8 cellular contexts compared by ENCODE assay signal in the genomic region with DNA sequence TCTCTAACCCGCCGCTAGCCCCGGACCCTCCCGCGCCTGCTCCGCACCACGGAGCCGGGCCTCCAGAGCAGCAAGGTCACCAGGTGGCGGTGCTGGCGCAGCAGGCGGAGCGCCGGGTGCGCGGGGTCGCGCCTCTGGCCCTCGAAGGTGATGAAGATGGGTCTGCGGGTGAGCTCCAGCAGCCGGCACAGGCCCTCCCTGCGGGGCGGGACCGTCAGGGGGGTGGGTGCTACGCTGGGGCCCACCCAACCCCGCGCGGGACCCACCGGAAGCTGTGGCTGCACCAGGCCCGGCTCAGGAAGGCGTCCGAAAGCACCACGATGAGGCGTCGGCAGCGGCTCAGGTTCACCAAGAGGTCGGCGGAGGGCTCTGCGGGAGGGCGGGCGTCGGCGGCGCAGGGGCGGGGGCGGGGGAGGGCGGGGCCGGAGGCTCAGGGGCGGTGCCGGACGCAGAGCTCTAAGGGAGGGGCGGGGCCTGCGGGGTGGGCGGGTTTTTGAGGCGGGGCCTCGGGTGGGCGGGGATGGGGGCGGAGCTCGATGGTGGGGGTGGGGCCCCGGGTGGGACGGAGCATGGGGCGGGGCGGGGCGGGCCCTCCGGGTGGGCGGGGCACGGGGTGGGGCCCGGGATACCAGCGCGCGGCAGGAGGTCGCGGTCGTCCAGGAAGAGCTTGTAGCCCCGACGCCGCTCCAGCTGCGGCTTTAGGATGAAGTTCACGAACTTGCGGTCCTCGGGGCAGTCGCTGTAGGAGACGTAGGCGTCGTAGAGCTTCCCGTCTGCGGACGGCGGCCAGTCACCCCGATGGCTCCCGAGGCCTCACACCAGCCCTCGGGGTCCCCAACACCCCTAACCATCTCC. TPM values are rescaled to one million over a fixed set of nuclear protein-coding genes. Genes with fewer than 3 reads are reported as not detected.
DNase-seq lines count a peak whose midpoint lies in the region; ATAC-seq and TF ChIP-seq lines count a peak whose summit lies in the region.

No MANE protein-coding gene starts in this region.

- ATAC-seq in GM18519 (IDR thresholded peaks at IDR 0.05; ENCODE audit: low FRiP score, unreplicated experiment) (peak; percentile 44), HG03060 (IDR thresholded peaks at IDR 0.05; ENCODE audit: low read depth, unreplicated experiment) (peak; percentile 48)
- peak; percentile 89 to 93 for ATAC-seq in activated T-cell treated with anti-CD3 and anti-CD28 coated beads, Interleukin-2, amount 50 U/mL, for 4 hours

- no peaks in the 10 kb centered on the region for H3K9me2 ChIP-seq in OCI-LY7 (ENCODE audit: insufficient read depth, low read length)

- POLR2A ChIA-PET in OCI-LY7 (lab: Charles Lee), result interaction anchor here (0.5 to 1.3 kb wide), 10 partner anchors 19 to 200 kb away, joined by 3 to 10 read pairs (median 3); a partner anchor contains a TSS

- peak; percentile 62 for TF ChIP-seq CTCF in OCI-LY7 (conservative IDR thresholded peaks at IDR 0.05; ENCODE audit: low read length)
- no peak for TF ChIP-seq CTCF in nephron progenitor cell (IDR thresholded peaks at IDR 0.05)

- peak; percentile 94 for DNase-seq in OCI-LY7 (ENCODE audit: low spot score)
- peak; percentile 77 for DNase-seq in activated T-cell treated with anti-CD3 and anti-CD28 coated beads, Interleukin-2, amount 50 U/mL, for 4 hours
- peak; percentile 38 for DNase-seq in fibroblast of peridontal ligament (ENCODE audit: extremely low read depth)
- DNase-seq in nephron progenitor cell, result peak; percentile 79
- DNase-seq in A172 (ENCODE audit: low spot score), result no peak

- H3K36me3 Mint-ChIP-seq in activated T-cell treated with anti-CD3 and anti-CD28 coated beads, Interleukin-2, amount 50 U/mL, for 4 hours (ENCODE audit: insufficient read depth), result no peaks in the 10 kb centered on the region
- H3K36me3 Mint-ChIP-seq in nephron progenitor cell (ENCODE audit: low read depth), result no peaks in the 10 kb centered on the region

- peaks cover 11% of the 10 kb centered on the region for H3K4me1 ChIP-seq in OCI-LY7 (ENCODE audit: insufficient read depth, low read length, poor library complexity, severe bottlenecking)
- H3K4me1 ChIP-seq in stomach smooth muscle (ENCODE audit: control insufficient read depth, insufficient read depth, low read length), result peaks cover 15% of the 10 kb centered on the region

- no peak overlapping the region for H3K27ac Mint-ChIP-seq in nephron progenitor cell

- no peaks in the 10 kb centered on the region for H3K27me3 Mint-ChIP-seq in activated T-cell treated with anti-CD3 and anti-CD28 coated beads, Interleukin-2, amount 50 U/mL, for 4 hours (ENCODE audit: low read depth)
- H3K27me3 Mint-ChIP-seq in nephron progenitor cell (ENCODE audit: low read depth, poor library complexity), result peaks cover 6% of the 10 kb centered on the region

- CTCF ChIA-PET in OCI-LY7 (lab: Charles Lee; ENCODE audit: unreplicated experiment), result interaction anchor here (0.6 to 2.0 kb wide), 5 partner anchors 24 to 138 kb away, joined by 3 to 14 read pairs (median 5); a partner anchor contains a TSS

- H3K9ac ChIP-seq in stomach smooth muscle (ENCODE audit: low read length in 2 of 2), result peak overlapping the region in 1 of 2 donors; percentile 55

- H3K27me3 ChIP-seq in stomach smooth muscle (ENCODE audit: control insufficient read depth in 1 of 2, insufficient read depth in 2 of 2, low read length in 2 of 2), result peaks cover 0 to 4% of the 10 kb centered on the region in 2 donors

- H3K9me3 ChIP-seq in OCI-LY7 (ENCODE audit: low read length) (no peaks in the 10 kb centered on the region), stomach smooth muscle (ENCODE audit: control insufficient read depth in 2 of 2, low read length in 2 of 2) (no peaks in the 10 kb centered on the region)

- H3K4me1 Mint-ChIP-seq in activated T-cell treated with anti-CD3 and anti-CD28 coated beads, Interleukin-2, amount 50 U/mL, for 4 hours (ENCODE audit: low read depth), result peaks cover 9% of the 10 kb centered on the region
- peaks cover 7% of the 10 kb centered on the region for H3K4me1 Mint-ChIP-seq in nephron progenitor cell

- H3K36me3 ChIP-seq in OCI-LY7 (ENCODE audit: insufficient read depth, low read length), result no peaks in the 10 kb centered on the region
- no peaks in the 10 kb centered on the region for H3K36me3 ChIP-seq in stomach smooth muscle (ENCODE audit: control insufficient read depth in 2 of 2, insufficient read depth in 2 of 2, low read length in 2 of 2)

- H3K9me3 Mint-ChIP-seq in activated T-cell treated with anti-CD3 and anti-CD28 coated beads, Interleukin-2, amount 50 U/mL, for 4 hours, result no peaks in the 10 kb centered on the region
- H3K9me3 Mint-ChIP-seq in nephron progenitor cell, result no peaks in the 10 kb centered on the region

- H3K79me2 ChIP-seq in OCI-LY7 (ENCODE audit: insufficient read depth, low read depth, low read length), result no peaks in the 10 kb centered on the region

- H3K27ac ChIP-seq in OCI-LY7 (ENCODE audit: low read depth, low read length, poor library complexity, severe bottlenecking) (peak overlapping the region; percentile 74), stomach smooth muscle (ENCODE audit: low read length) (no peak overlapping the region)

- no peaks in the 10 kb centered on the region for H4K20me1 ChIP-seq in OCI-LY7 (ENCODE audit: insufficient read depth, low read length)

- no TSS peak for BruUV-seq in OCI-LY7 (replicated peaks; lab: Mats Ljungman, UMichigan)

- H3K4me3 Mint-ChIP-seq in activated T-cell treated with anti-CD3 and anti-CD28 coated beads, Interleukin-2, amount 50 U/mL, for 4 hours, result peak overlapping the region; percentile 24
- peak overlapping the region; percentile 30 for H3K4me3 Mint-ChIP-seq in nephron progenitor cell

- H2AFZ ChIP-seq in OCI-LY7 (ENCODE audit: low read length), result peak overlapping the region; percentile 81; the same call in 1 of the 2 replicates

- H3K4me2 ChIP-seq in OCI-LY7 (ENCODE audit: low read length), result peak overlapping the region; percentile 95

- H3K4me3 ChIP-seq in OCI-LY7 (ENCODE audit: low read depth, low read length, poor library complexity, severe bottlenecking) (peak overlapping the region; percentile 73), stomach smooth muscle (ENCODE audit: low read length in 2 of 2) (peak overlapping the region; percentile 62 to 78)

- intact Hi-C loops in OCI-LY7 (cut with micrococcal nuclease; ENCODE audit: unreplicated experiment), result loop anchor here (1.0 to 5.0 kb wide), 2 partner anchors 41 to 100 kb away; a partner anchor contains a TSS

RNA-seq across cellular contexts. Expression of a gene that starts 7.8 kb away (rescaled TPM):
- total RNA-seq in OCI-LY7 (2014; rRNA removed; shearing (Covaris generic)), result 36.9 and 57.2 TPM in 2 replicates
- 25.3 and 29.2 TPM in 2 replicates for total RNA-seq in OCI-LY7 (2022)
- total RNA-seq in activated T-cell treated with anti-CD3 and anti-CD28 coated beads, Interleukin-2, amount 50 U/mL, for 4 hours, result 10 to 100 TPM; 26.7 to 29.3 (median 29.2) TPM
- total RNA-seq in A172 (2014; rRNA removed; shearing (Covaris generic)), result 3.8 and 3.9 TPM in 2 replicates

RNA-seq across cellular contexts. Expression of a gene that starts 13.0 kb away (rescaled TPM):
- not detected in 2 replicates for total RNA-seq in OCI-LY7 (2014; rRNA removed; shearing (Covaris generic))
- not detected in 2 replicates for total RNA-seq in OCI-LY7 (2022)
- under 1 TPM; 0.11 to 0.40 (median 0.16) TPM for total RNA-seq in activated T-cell treated with anti-CD3 and anti-CD28 coated beads, Interleukin-2, amount 50 U/mL, for 4 hours
- total RNA-seq in A172 (2014; rRNA removed; shearing (Covaris generic)), result 39.8 and 44.0 TPM in 2 replicates

RNA-seq across cellular contexts. Expression of a gene that starts 34.8 kb away (rescaled TPM):
- total RNA-seq in OCI-LY7 (2014; rRNA removed; shearing (Covaris generic)), result 22.2 and 25.7 TPM in 2 replicates
- 27.6 and 28.2 TPM in 2 replicates for total RNA-seq in OCI-LY7 (2022)
- total RNA-seq in activated T-cell treated with anti-CD3 and anti-CD28 coated beads, Interleukin-2, amount 50 U/mL, for 4 hours, result 10 to 100 TPM; 16.5 to 21.7 (median 20.4) TPM
- 0.19 TPM in 1 of 2 replicates, not detected in the other for total RNA-seq in A172 (2014; rRNA removed; shearing (Covaris generic))

RNA-seq across cellular contexts. Expression of a gene that starts 37.7 kb away (rescaled TPM):
- total RNA-seq in OCI-LY7 (2014; rRNA removed; shearing (Covaris generic)), result not detected in 2 replicates
- not detected in 2 replicates for total RNA-seq in OCI-LY7 (2022)
- 1 to 10 TPM; 3.8 to 6.1 (median 5.5) TPM for total RNA-seq in activated T-cell treated with anti-CD3 and anti-CD28 coated beads, Interleukin-2, amount 50 U/mL, for 4 hours
- total RNA-seq in A172 (2014; rRNA removed; shearing (Covaris generic)), result 27.9 and 40.8 TPM in 2 replicates

RNA-seq across cellular contexts. Expression of a gene that starts 43.1 kb away (rescaled TPM):
- 19.6 and 27.8 TPM in 2 replicates for total RNA-seq in OCI-LY7 (2014; rRNA removed; shearing (Covaris generic))
- 30.3 and 32.7 TPM in 2 replicates for total RNA-seq in OCI-LY7 (2022)
- total RNA-seq in activated T-cell treated with anti-CD3 and anti-CD28 coated beads, Interleukin-2, amount 50 U/mL, for 4 hours, result 10 to 100 TPM; 25.7 to 30.9 (median 29.1) TPM
- total RNA-seq in A172 (2014; rRNA removed; shearing (Covaris generic)), result 29.7 and 30.4 TPM in 2 replicates

Comparison
In these comparisons a context has a peak if more than half of its experiments do, and no peak if none do; other contexts are left out.
1. RNA of a gene that starts 13.0 kb away (total RNA-seq): 39.8 to 44.0 TPM in A172; not detected in OCI-LY7 and 0.11 to 0.40 TPM in activated T-cell treated with anti-CD3 and anti-CD28 coated beads, Interleukin-2, amount 50 U/mL, for 4 hours; every median in the first group is over 10 times any median in the second.
2. RNA of a gene that starts 34.8 kb away (total RNA-seq): 22.2 to 28.2 TPM in OCI-LY7 and 16.5 to 21.7 TPM in activated T-cell treated with anti-CD3 and anti-CD28 coated beads, Interleukin-2, amount 50 U/mL, for 4 hours; 0.19 TPM in A172; every median in the first group is over 10 times any median in the second.
3. Peak in every context shown above with its lines, with median percentiles within 50 percentile points of each other: ATAC-seq.